ENCODE assay signal across 1 cellular context in genomic region chr13:110677731-110678545, GRCh38.
TF ChIP-seq lines count a peak whose summit lies in the region.

No MANE protein-coding gene starts in this region.

TF ChIP-seq in IMR-90, 13 proteins besides CTCF, POLR2A, EP300 and RAD21 (continued from another document):
- TF ChIP-seq ELK1 (IDR thresholded peaks at IDR 0.05; ENCODE audit: borderline replicate concordance, low read depth, low read length) (no peak), MAFK (IDR thresholded peaks at IDR 0.05; ENCODE audit: low read depth, low read length) (no peak)
